ENCODE assay signal across 8 cellular contexts in the genomic region with DNA sequence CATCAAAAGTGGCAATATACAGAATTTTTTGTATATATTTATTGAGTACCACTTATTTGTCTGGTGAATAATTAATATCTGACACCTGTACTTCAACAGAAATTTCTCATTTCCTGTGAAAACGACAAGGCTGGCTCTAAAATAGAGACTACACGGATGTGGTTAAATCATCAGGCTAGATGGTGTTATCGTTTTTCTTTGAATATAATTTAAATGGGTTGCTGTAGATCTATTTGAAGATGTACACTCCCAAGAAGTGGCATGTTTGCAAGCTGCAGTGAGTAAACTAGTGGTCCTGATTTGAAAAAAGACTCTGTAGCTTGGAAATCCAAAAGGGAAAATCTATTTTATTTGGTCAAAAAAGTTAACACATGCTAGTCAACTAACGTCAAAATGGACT. TPM values are rescaled to one million over a fixed set of nuclear protein-coding genes. Genes with fewer than 3 reads are reported as not detected.
A peak's percentile ranks its signal among the peaks of the same experiment; 100 is the strongest.
DNase-seq lines count a peak whose midpoint lies in the region; ATAC-seq, FAIRE-seq and TF ChIP-seq lines count a peak whose summit lies in the region.

No MANE protein-coding gene starts in this region.

- H3K4me1 ChIP-seq in endothelial cell of umbilical vein (ENCODE audit: control insufficient read depth, extremely low read depth, insufficient read depth, low read length): peaks cover 12% of the 10 kb centered on the region

- POLR2A ChIA-PET in endothelial cell of umbilical vein (lab: Charles Lee): no interaction called here

- dilution Hi-C loops in endothelial cell of umbilical vein (cut with MboI; ENCODE audit: extremely low pct_ligation_motif_present, low sequenced_read_pairs): no loop called here

- CTCF ChIA-PET in endothelial cell of umbilical vein (lab: Charles Lee): no interaction called here

- peak overlapping the region; percentile 24 for H3K4me2 ChIP-seq in endothelial cell of umbilical vein (ENCODE audit: insufficient read depth, low read length)

- no peaks in the 10 kb centered on the region for H3K9me3 ChIP-seq in endothelial cell of umbilical vein (replicated peaks; ENCODE audit: control insufficient read depth, insufficient read depth, low read length)

- intact Hi-C loops in endothelial cell of umbilical vein (cut with micrococcal nuclease): no loop called here

- peak; percentile 51 for FAIRE-seq in GM12892 (lab: Jason Lieb, UNC)
- FAIRE-seq in endothelial cell of umbilical vein (lab: Jason Lieb, UNC): no peak

- no peak overlapping the region for H3K27ac ChIP-seq in endothelial cell of umbilical vein (ENCODE audit: insufficient read depth, low read depth, low read length)

- BruUV-seq in endothelial cell of umbilical vein (replicated peaks; lab: Mats Ljungman, UMichigan): no TSS peak

- no peaks in the 10 kb centered on the region for H3K9me1 ChIP-seq in endothelial cell of umbilical vein (replicated peaks; ENCODE audit: control insufficient read depth, extremely low read depth, insufficient read depth, low read length)

- ATAC-seq in GM21515 (IDR thresholded peaks at IDR 0.05; ENCODE audit: unreplicated experiment) (peak; percentile 65), HG03521 (IDR thresholded peaks at IDR 0.05; ENCODE audit: unreplicated experiment) (peak; percentile 56)

- H3K79me2 ChIP-seq in endothelial cell of umbilical vein (ENCODE audit: control insufficient read depth, insufficient read depth, low read length): no peaks in the 10 kb centered on the region

- H3K4me3 ChIP-seq in endothelial cell of umbilical vein (replicated peaks in 1 of 3; ENCODE audit: insufficient read depth in 1 of 3, low read depth in 1 of 3, low read length in 3 of 3): no peak overlapping the region

- H4K20me1 ChIP-seq in endothelial cell of umbilical vein (replicated peaks; ENCODE audit: control insufficient read depth, extremely low read depth, insufficient read depth, low read length): no peaks in the 10 kb centered on the region

- H3K27me3 ChIP-seq in endothelial cell of umbilical vein (ENCODE audit: control insufficient read depth in 2 of 2, insufficient read depth in 2 of 2, low read length in 2 of 2): no peaks in the 10 kb centered on the region

- DNase-seq in GM12892 (ENCODE audit: insufficient read length) (no peak), endothelial cell of umbilical vein (ENCODE audit: low read depth, low spot score) (no peak), C1 segment of cervical spinal cord (lab: John Stamatoyannopoulos, UW) (no peak), HPDE6-E6E7 (ENCODE audit: extremely low spot score) (no peak), NCI-H446 (lab: John Stamatoyannopoulos, UW) (no peak), hippocampal formation (lab: John Stamatoyannopoulos, UW) (no peak)

- no peak overlapping the region for H3K9ac ChIP-seq in endothelial cell of umbilical vein (replicated peaks; ENCODE audit: extremely low read depth, insufficient read depth, low read length)

- TF ChIP-seq CTCF in endothelial cell of umbilical vein (IDR thresholded peaks at IDR 0.05; ENCODE audit: extremely low read depth in 1 of 2, insufficient read depth in 1 of 2, low read depth in 1 of 2, low read length in 2 of 2): no peak

- TF ChIP-seq POLR2A in GM12892 (IDR thresholded peaks at IDR 0.05; ENCODE audit: low read depth, low read length) (no peak), endothelial cell of umbilical vein (IDR thresholded peaks at IDR 0.05; ENCODE audit: low read depth, low read length) (no peak)

- H2AFZ ChIP-seq in endothelial cell of umbilical vein (ENCODE audit: low read depth, low read length): no peak overlapping the region

- H3K36me3 ChIP-seq in endothelial cell of umbilical vein (ENCODE audit: control insufficient read depth in 2 of 2, extremely low read depth in 1 of 2, insufficient read depth in 2 of 2, low read length in 2 of 2): peaks cover 0 to 2% of the 10 kb centered on the region in 2 experiments

TF ChIP-seq in endothelial cell of umbilical vein, 7 proteins besides CTCF, POLR2A, EP300 and RAD21:
- no peak for TF ChIP-seq EZH2 (IDR thresholded peaks at IDR 0.05; ENCODE audit: borderline replicate concordance, low read depth, low read length, severe bottlenecking)
- TF ChIP-seq FOS (IDR thresholded peaks at IDR 0.05; ENCODE audit: borderline replicate concordance, insufficient read depth, low read length): no peak
- no peak for TF ChIP-seq MAX (IDR thresholded peaks at IDR 0.05; ENCODE audit: insufficient read depth, insufficient read length)
- no peak for TF ChIP-seq MYC (IDR thresholded peaks at IDR 0.05; ENCODE audit: low read depth, low read length)
- no peak for TF ChIP-seq POLR2AphosphoS5 (IDR thresholded peaks at IDR 0.05; ENCODE audit: insufficient read depth, low read depth, low read length)
- TF ChIP-seq GATA2 (IDR thresholded peaks at IDR 0.05; ENCODE audit: insufficient read depth, insufficient read length, low read depth, low read length): no peak
- no peak for TF ChIP-seq JUN (IDR thresholded peaks at IDR 0.05; ENCODE audit: borderline replicate concordance, insufficient read depth, insufficient read length, low read depth)

RNA-seq across cellular contexts. Expression of gene ST8SIA4, which starts 13.9 kb away (rescaled TPM):
- 21.1 TPM for polyA plus RNA-seq in GM12892 (2012; ENCODE audit: missing spikeins)
- total RNA-seq in endothelial cell of umbilical vein: 25.0 and 28.3 TPM in 2 replicates
- 4.1 and 4.5 TPM in 2 replicates for polyA plus RNA-seq in endothelial cell of umbilical vein
- 4.5 and 4.6 TPM in 2 replicates for polyA plus RNA-seq in endothelial cell of umbilical vein (2011; cell fraction: cytosol; rRNA removed)
- polyA plus RNA-seq in endothelial cell of umbilical vein (2011; cell fraction: nucleus; rRNA removed): 5.0 and 5.3 TPM in 2 replicates
- polyA plus RNA-seq in endothelial cell of umbilical vein (2012): 3.9 and 5.9 TPM in 2 replicates
- 12.1 and 15.3 TPM in 2 replicates for polyA minus RNA-seq in endothelial cell of umbilical vein
- polyA minus RNA-seq in endothelial cell of umbilical vein (2011; cell fraction: cytosol; rRNA and poly(A)+ RNA removed): not detected
- polyA minus RNA-seq in endothelial cell of umbilical vein (2011; cell fraction: nucleus; rRNA and poly(A)+ RNA removed): 36.4 and 41.7 TPM in 2 replicates
